Comparison of ENCODE assay signal across 8 cellular contexts in the genomic region with DNA sequence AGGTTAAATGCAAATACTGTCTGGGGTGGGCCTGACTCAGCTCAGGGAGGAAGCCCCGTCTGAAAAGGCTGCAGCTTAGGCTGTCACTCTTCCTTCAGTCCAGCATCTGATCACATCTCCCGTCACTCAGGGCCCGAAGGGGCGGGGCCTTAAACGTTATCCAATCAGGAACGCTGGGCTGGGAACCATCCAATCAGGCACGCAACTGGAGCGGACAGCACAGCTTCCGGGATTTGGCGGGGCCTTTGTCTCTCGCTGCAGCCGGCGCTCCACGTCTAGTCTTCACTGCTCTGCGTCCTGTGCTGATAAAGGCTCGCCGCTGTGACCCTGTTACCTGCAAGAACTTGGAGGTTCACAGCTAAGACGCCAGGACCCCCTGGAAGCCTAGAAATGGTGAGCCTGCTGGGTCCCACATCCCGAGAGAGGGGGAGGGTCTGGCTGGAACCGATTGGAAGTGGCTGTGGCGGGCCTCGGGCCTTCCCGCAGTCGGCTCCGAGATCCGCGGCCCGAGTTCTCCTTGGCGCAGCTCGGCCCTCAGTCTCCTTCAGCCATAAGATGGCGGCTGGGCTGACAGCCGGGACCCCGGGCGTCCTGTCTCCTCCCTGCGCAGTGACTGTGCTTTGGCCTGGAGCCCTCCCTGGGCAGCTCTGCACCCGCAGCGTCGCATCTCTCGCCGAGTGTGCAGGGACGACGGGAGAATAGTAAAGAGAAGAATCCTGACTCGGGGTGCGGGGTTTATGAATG. TPM values are rescaled to one million over a fixed set of nuclear protein-coding genes. Genes with fewer than 3 reads are reported as not detected.
DNase-seq lines count a peak whose midpoint lies in the region; ATAC-seq and TF ChIP-seq lines count a peak whose summit lies in the region.

A gene (plus strand): TSS at position 248 of the 744 bp plus-strand sequence. CDS start 143 bp downstream, at position 391.

- no peak for TF ChIP-seq CTCF in GM13976 (IDR thresholded peaks at IDR 0.05; ENCODE audit: borderline replicate concordance, control extremely low read depth, extremely low read depth, insufficient read depth, missing control alignments)

- ATAC-seq in HG02870 (IDR thresholded peaks at IDR 0.05; ENCODE audit: unreplicated experiment) (peak; percentile 99), left cardiac atrium (peak; percentile 100)

- DNase-seq in GM13976 (ENCODE audit: low spot score) (peak; percentile 94), NCI-H146 treated with DMSO at 0.1 percent for 48 hours (lab: John Stamatoyannopoulos, UW; ENCODE audit: unreplicated experiment) (peak; percentile 93), amniotic stem cell (lab: John Stamatoyannopoulos, UW) (peak; percentile 98), left cardiac atrium (peak; percentile 99), posterior vena cava (ENCODE audit: low spot score) (peak; percentile 98), ureter (ENCODE audit: low spot score) (peak; percentile 97)

- in situ Hi-C loops in GM13976 (cut with MboI; ENCODE audit: low sequenced_read_pairs, unreplicated experiment), result no loop called here

- intact Hi-C loops in T-helper 1 cell treated with Interleukin-12 subunit alpha and Interleukin-12 subunit beta and Interleukin-4 antibody, amounts not matched to agents 30 ng/mL and 1 ng/mL, for 36 hours (cut with micrococcal nuclease), result loop anchor here (1.0 to 10.0 kb wide), 15 partner anchors 149 to 1929 kb away; a partner anchor contains a TSS
- intact Hi-C loops in left cardiac atrium (cut with DNase I), result no loop called here
- intact Hi-C loops in posterior vena cava (cut with DNase I), result no loop called here

RNA-seq across cellular contexts. Expression of the gene that starts here (rescaled TPM):
- 20.0 TPM in 2 replicates for total RNA-seq in T-helper 1 cell treated with Interleukin-12 subunit alpha and Interleukin-12 subunit beta and Interleukin-4 antibody, amounts not matched to agents 30 ng/mL and 1 ng/mL, for 36 hours
- 1 to 10 TPM; 3.9 to 4.4 TPM for total RNA-seq in left cardiac atrium
- total RNA-seq in posterior vena cava, result 1 to 10 TPM; 7.3 to 8.3 TPM
- total RNA-seq in ureter, result 11.3 TPM

Comparison
In these comparisons a context has a peak if more than half of its experiments do, and no peak if none do; other contexts are left out.
1. Peak in every context shown above with its lines: DNase-seq and ATAC-seq.